ENCODE assay signal across 14 cellular contexts in genomic region chr10:14665304-14665703, GRCh38.
DNase-seq lines count a peak whose midpoint lies in the region; ATAC-seq, FAIRE-seq and TF ChIP-seq lines count a peak whose summit lies in the region.
"Had no signal": no experiment of that assay in that cellular context is flagged by ENCODE, and none has a peak within 500 bp of the region (broad histone marks: within the 10 kb centered on the region; RNA-seq: fewer than 3 reads in every experiment).

No MANE protein-coding gene starts in this region.

- H3K27me3 Mint-ChIP-seq in activated naive CD8-positive, alpha-beta T cell = no peaks in the 10 kb centered on the region
- no peaks in the 10 kb centered on the region for H3K27me3 Mint-ChIP-seq in activated naive CD8-positive, alpha-beta T cell treated with anti-CD3 and anti-CD28 coated beads for 36 hours
- H3K27me3 Mint-ChIP-seq: CD4-positive, alpha-beta memory T cell had no signal

- ATAC-seq in HG03135 (IDR thresholded peaks at IDR 0.05; ENCODE audit: unreplicated experiment) = no peak
- no peak for ATAC-seq in HG02981 (IDR thresholded peaks at IDR 0.05; ENCODE audit: unreplicated experiment)

- peaks cover 11% of the 10 kb centered on the region for H3K9me3 Mint-ChIP-seq in activated naive CD8-positive, alpha-beta T cell (ENCODE audit: low read depth)
- H3K9me3 Mint-ChIP-seq in activated naive CD8-positive, alpha-beta T cell treated with anti-CD3 and anti-CD28 coated beads for 36 hours = peaks cover 23% of the 10 kb centered on the region

- H3K36me3 ChIP-seq in colonic mucosa = no peaks in the 10 kb centered on the region
- H3K36me3 ChIP-seq in small intestine (ENCODE audit: control insufficient read depth in 2 of 2, insufficient read depth in 2 of 2, low read length in 2 of 2) = no peaks in the 10 kb centered on the region
- no peaks in the 10 kb centered on the region for H3K36me3 ChIP-seq in brain microvascular endothelial cell (replicated peaks)
- H3K36me3 ChIP-seq: heart left ventricle, stomach had no signal

- no peak overlapping the region for H3K4me3 Mint-ChIP-seq in activated naive CD8-positive, alpha-beta T cell
- no peak overlapping the region for H3K4me3 Mint-ChIP-seq in activated naive CD8-positive, alpha-beta T cell treated with anti-CD3 and anti-CD28 coated beads for 36 hours
- H3K4me3 Mint-ChIP-seq: CD4-positive, alpha-beta memory T cell had no signal

- no peak for TF ChIP-seq CTCF in colonic mucosa (IDR thresholded peaks at IDR 0.05)
- TF ChIP-seq CTCF in brain microvascular endothelial cell (IDR thresholded peaks at IDR 0.05; ENCODE audit: low read depth, low read length, missing control alignments) = no peak

- no peak overlapping the region for H3K9ac ChIP-seq in colonic mucosa (ENCODE audit: low read depth in 2 of 2, low read length in 2 of 2)

- no peaks in the 10 kb centered on the region for H3K27me3 ChIP-seq in colonic mucosa
- H3K27me3 ChIP-seq in small intestine (ENCODE audit: control insufficient read depth in 2 of 2, insufficient read depth in 2 of 2, low read length in 2 of 2) = no peaks in the 10 kb centered on the region
- H3K27me3 ChIP-seq in brain microvascular endothelial cell (replicated peaks) = no peaks in the 10 kb centered on the region
- H3K27me3 ChIP-seq: heart left ventricle, stomach had no signal

- in situ Hi-C loops in brain microvascular endothelial cell (cut with HindIII; ENCODE audit: low pct_ligation_motif_present, low sequenced_read_pairs) = no loop called here

- intact Hi-C loops in colonic mucosa (cut with DNase I) = no loop called here

- H3K9me3 ChIP-seq in colonic mucosa = no peaks in the 10 kb centered on the region
- no peaks in the 10 kb centered on the region for H3K9me3 ChIP-seq in small intestine (ENCODE audit: control insufficient read depth, low read depth)
- H3K9me3 ChIP-seq: stomach had no signal

- H3K27ac Mint-ChIP-seq in activated naive CD8-positive, alpha-beta T cell = peak overlapping the region; percentile 71
- H3K27ac Mint-ChIP-seq in activated naive CD8-positive, alpha-beta T cell treated with anti-CD3 and anti-CD28 coated beads for 36 hours = no peak overlapping the region

- no peak for FAIRE-seq in small intestine (lab: Jason Lieb, UNC)
- FAIRE-seq: RCC 7860 had no signal

- peaks cover 38% of the 10 kb centered on the region for H3K4me1 Mint-ChIP-seq in activated naive CD8-positive, alpha-beta T cell (ENCODE audit: low read depth)
- peaks cover 41% of the 10 kb centered on the region for H3K4me1 Mint-ChIP-seq in activated naive CD8-positive, alpha-beta T cell treated with anti-CD3 and anti-CD28 coated beads for 36 hours

- no peak for DNase-seq in activated naive CD8-positive, alpha-beta T cell treated with anti-CD3 and anti-CD28 coated beads for 36 hours
- peak; percentile 40 for DNase-seq in NCI-H510A (lab: John Stamatoyannopoulos, UW)
- peak; percentile 21 for DNase-seq in colonic mucosa
- DNase-seq in small intestine = peak; percentile 63
- no peak for DNase-seq in brain microvascular endothelial cell
- DNase-seq: CD4-positive, alpha-beta memory T cell; central memory CD4-positive, alpha-beta T cell; heart left ventricle; midbrain; stomach had no signal

- peaks cover 8% of the 10 kb centered on the region for H3K36me3 Mint-ChIP-seq in activated naive CD8-positive, alpha-beta T cell
- peaks cover 20% of the 10 kb centered on the region for H3K36me3 Mint-ChIP-seq in activated naive CD8-positive, alpha-beta T cell treated with anti-CD3 and anti-CD28 coated beads for 36 hours
- H3K36me3 Mint-ChIP-seq: CD4-positive, alpha-beta memory T cell had no signal

- 0 to 5% (median 0%) methylated on average over 1 of the region's 1 CpG for WGBS in small intestine, 3 donors

- no peak overlapping the region for H3K4me3 ChIP-seq in colonic mucosa
- no peak overlapping the region for H3K4me3 ChIP-seq in small intestine (ENCODE audit: low read depth in 1 of 2, low read length in 2 of 2)
- no peak overlapping the region for H3K4me3 ChIP-seq in brain microvascular endothelial cell (ENCODE audit: low read depth, low read length)
- H3K4me3 ChIP-seq: heart left ventricle, stomach had no signal

- H3K27ac ChIP-seq in colonic mucosa (no peak overlapping the region), small intestine (ENCODE audit: low read depth in 1 of 2, low read length in 1 of 2) (no peak overlapping the region), brain microvascular endothelial cell (no peak overlapping the region)
- H3K27ac ChIP-seq: heart left ventricle, stomach had no signal

- H3K4me1 ChIP-seq in colonic mucosa (no peaks in the 10 kb centered on the region), small intestine (ENCODE audit: control insufficient read depth in 2 of 2, insufficient read depth in 1 of 2, low read depth in 1 of 2, low read length in 1 of 2) (peaks cover 0 to 3% of the 10 kb centered on the region in 2 donors)

Comparison
In these comparisons a context has a peak if more than half of its experiments do, and no peak if none do; other contexts are left out.
1. DNase-seq: peak in NCI-H510A (single experiment), colonic mucosa (single experiment) and small intestine (single experiment); none in activated naive CD8-positive, alpha-beta T cell treated with anti-CD3 and anti-CD28 coated beads for 36 hours (single experiment) and brain microvascular endothelial cell (single experiment).